ENCODE assay signal across 23 cellular contexts in the genomic region with DNA sequence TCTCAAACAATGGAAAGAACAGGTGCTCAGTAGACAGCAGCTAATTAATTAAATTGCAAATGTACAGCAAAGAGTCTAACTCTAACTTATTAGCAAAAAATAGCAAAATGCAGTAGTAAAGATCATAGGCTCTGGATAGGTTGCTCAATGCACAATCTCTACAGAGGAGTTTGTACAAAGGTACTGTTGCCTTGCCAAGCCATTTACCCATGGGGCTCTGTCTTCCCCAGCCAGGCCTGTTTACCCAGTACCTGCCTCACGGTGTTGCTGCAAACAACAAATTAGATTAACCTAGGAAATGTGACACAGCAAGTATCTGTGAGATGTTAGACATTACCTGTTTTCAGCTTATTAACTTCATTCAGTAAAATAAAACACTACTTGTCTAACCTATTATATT.
"Had no signal": no experiment of that assay in that cellular context is flagged by ENCODE, and none has a peak within 500 bp of the region (broad histone marks: within the 10 kb centered on the region; RNA-seq: fewer than 3 reads in every experiment).

No MANE protein-coding gene starts in this region.

- H3K36me3 ChIP-seq: colonic mucosa, pancreas, stomach, thyroid gland, vagina had no signal

- H3K9me3 ChIP-seq: colonic mucosa, mucosa of descending colon, neutrophil, pancreas, stomach, thyroid gland, vagina had no signal

- H3K4me1 ChIP-seq: colonic mucosa, thyroid gland, vagina had no signal

- H3K4me2 ChIP-seq: smooth muscle cell had no signal

- DNase-seq: colonic mucosa; effector CD8-positive, alpha-beta T cell; endodermal cell; erythroblast; mesenchymal stem cell; mucosa of descending colon; naive B cell; pancreas; stimulated activated CD4-positive, alpha-beta T cell treated with anti-CD3 and anti-CD28 coated beads, Interleukin-12 subunit alpha, Interleukin-12 subunit beta, amount 100 ng/mL, for 4 hours; stimulated activated CD4-positive, alpha-beta T cell treated with anti-CD3 and anti-CD28 coated beads, Interleukin-1b, Interleukin-23, amount 100 ng/mL, for 48 hours; stimulated activated CD4-positive, alpha-beta T cell treated with anti-CD3 and anti-CD28 coated beads, Interleukin-4, amount 100 ng/mL, for 1 hour; stimulated activated CD8-positive, alpha-beta memory T cell treated with anti-CD3 and anti-CD28 coated beads, Interleukin-4, amount 100 ng/mL, for 48 hours; stimulated activated naive CD4-positive, alpha-beta T cell; stomach; thyroid gland; trophoblast cell had no signal

- H3K27ac ChIP-seq: colonic mucosa, neutrophil, pancreas, stomach, thyroid gland, vagina had no signal

- H3K4me3 ChIP-seq: colonic mucosa, mucosa of descending colon, pancreas, smooth muscle cell, stomach, thyroid gland, vagina had no signal

- H3K27me3 ChIP-seq: colonic mucosa, neutrophil, pancreas, stomach, thyroid gland, vagina had no signal

- ATAC-seq: mucosa of descending colon; natural killer cell treated with Interleukin-12 subunit alpha and Interleukin-12 subunit beta and Interleukin-15 and Interleukin-18, amount 100 ng/mL, for 72 hours; sciatic nerve had no signal

- FAIRE-seq: frontal cortex, keratinocyte, pancreas had no signal
